ENCODE assay signal across 9 cellular contexts in genomic region chr10:102775973-102776669, GRCh38. TPM values are rescaled to one million over a fixed set of nuclear protein-coding genes. Genes with fewer than 3 reads are reported as not detected.
A peak's percentile ranks its signal among the peaks of the same experiment; 100 is the strongest.
DNase-seq lines count a peak whose midpoint lies in the region; ATAC-seq and TF ChIP-seq lines count a peak whose summit lies in the region.
"Had no signal": no experiment of that assay in that cellular context is flagged by ENCODE, and none has a peak within 500 bp of the region (broad histone marks: within the 10 kb centered on the region; RNA-seq: fewer than 3 reads in every experiment).

No MANE protein-coding gene starts in this region.

- no peak for ATAC-seq in HG03378 (IDR thresholded peaks at IDR 0.05; ENCODE audit: unreplicated experiment)
- no peak for ATAC-seq in HG03139 (IDR thresholded peaks at IDR 0.05; ENCODE audit: unreplicated experiment)

- H3K4me2 ChIP-seq in osteoblast (ENCODE audit: insufficient read depth, low read length), result peak overlapping the region; percentile 98

- peaks cover 71% of the 10 kb centered on the region for H3K4me1 Mint-ChIP-seq in activated naive CD8-positive, alpha-beta T cell treated with anti-CD3 and anti-CD28 coated beads for 36 hours

- H3K36me3 Mint-ChIP-seq in activated naive CD8-positive, alpha-beta T cell treated with anti-CD3 and anti-CD28 coated beads for 36 hours, result peaks cover 5% of the 10 kb centered on the region

- H3K4me3 ChIP-seq in Jurkat, Clone E6-1 (ENCODE audit: low read length), result peak overlapping the region; percentile 68
- peak overlapping the region; percentile 73 for H3K4me3 ChIP-seq in osteoblast (ENCODE audit: insufficient read depth, low read length)

- H3K9me3 Mint-ChIP-seq in activated naive CD8-positive, alpha-beta T cell treated with anti-CD3 and anti-CD28 coated beads for 36 hours, result no peaks in the 10 kb centered on the region
- H3K9me3 Mint-ChIP-seq: activated B cell treated with CpG ODN at 0.5 μM for 24 hours had no signal

- H3K27ac Mint-ChIP-seq in activated naive CD8-positive, alpha-beta T cell treated with anti-CD3 and anti-CD28 coated beads for 36 hours, result peak overlapping the region; percentile 46
- H3K27ac Mint-ChIP-seq: activated B cell treated with CpG ODN at 0.5 μM for 24 hours had no signal

- H3K27ac ChIP-seq in osteoblast (ENCODE audit: low read depth, low read length), result peak overlapping the region; percentile 99

- H3K27me3 Mint-ChIP-seq in activated naive CD8-positive, alpha-beta T cell treated with anti-CD3 and anti-CD28 coated beads for 36 hours, result no peaks in the 10 kb centered on the region
- H3K27me3 Mint-ChIP-seq: activated B cell treated with CpG ODN at 0.5 μM for 24 hours had no signal

- no peaks in the 10 kb centered on the region for H3K36me3 ChIP-seq in osteoblast (ENCODE audit: insufficient read depth, low read length)

- H4K20me1 ChIP-seq in osteoblast (ENCODE audit: insufficient read depth, low read length), result peaks cover 19% of the 10 kb centered on the region

- H3K27me3 ChIP-seq in osteoblast (ENCODE audit: insufficient read depth, low read length), result no peaks in the 10 kb centered on the region

- peaks cover 84% of the 10 kb centered on the region for H3K4me1 ChIP-seq in osteoblast (ENCODE audit: insufficient read depth, low read length)

- H3K4me3 Mint-ChIP-seq in activated naive CD8-positive, alpha-beta T cell treated with anti-CD3 and anti-CD28 coated beads for 36 hours, result peak overlapping the region; percentile 57
- H3K4me3 Mint-ChIP-seq: activated B cell treated with CpG ODN at 0.5 μM for 24 hours had no signal

- TF ChIP-seq CTCF in osteoblast (IDR thresholded peaks at IDR 0.05; ENCODE audit: extremely low read depth, low read depth, low read length) (no peak), GM10266 (IDR thresholded peaks at IDR 0.05; ENCODE audit: control insufficient read depth, insufficient read depth, low read depth, missing control alignments) (no peak)

- peaks cover 79% of the 10 kb centered on the region for H3K79me2 ChIP-seq in osteoblast (ENCODE audit: insufficient read depth, low read length)

- peak; percentile 82 for DNase-seq in Jurkat, Clone E6-1 (ENCODE audit: low read depth, low spot score)
- peak; percentile 34 for DNase-seq in activated naive CD8-positive, alpha-beta T cell treated with anti-CD3 and anti-CD28 coated beads for 36 hours
- DNase-seq in cardiac septum (ENCODE audit: low spot score) (peak; percentile 90), osteoblast (ENCODE audit: insufficient read length, low spot score, missing footprints) (peak; percentile 60), RKO (ENCODE audit: low spot score) (no peak), GM10266 (ENCODE audit: extremely low spot score) (no peak)
- DNase-seq: activated B cell treated with CpG ODN at 0.5 μM for 24 hours had no signal

- H2AFZ ChIP-seq in osteoblast (ENCODE audit: low read length), result no peak overlapping the region

- H3K9me3 ChIP-seq in osteoblast (ENCODE audit: low read depth, low read length), result no peaks in the 10 kb centered on the region

- intact Hi-C loops in cardiac septum (cut with DNase I), result loop anchor here (2.0 kb wide), 3 partner anchors 21 to 39 kb away; partner anchors contain the start of gene WBP1L

RNA-seq across cellular contexts. Expression of gene WBP1L, which starts 32.4 kb away (rescaled TPM):
- 11.6 TPM for polyA plus RNA-seq in Jurkat, Clone E6-1 (2012; ENCODE audit: insufficient read depth, insufficient read length)
- 10 to 100 TPM; 11.8 to 12.0 TPM for total RNA-seq in activated naive CD8-positive, alpha-beta T cell treated with anti-CD3 and anti-CD28 coated beads for 36 hours
- total RNA-seq in cardiac septum (19.2 TPM), osteoblast (76.4 and 85.5 TPM in 2 replicates)

Comparison
In these comparisons a context has a peak if more than half of its experiments do, and no peak if none do; other contexts are left out.
1. DNase-seq: peak in Jurkat, Clone E6-1 (single experiment), activated naive CD8-positive, alpha-beta T cell treated with anti-CD3 and anti-CD28 coated beads for 36 hours (single experiment), cardiac septum (single experiment) and osteoblast (single experiment); none in RKO (single experiment) and GM10266 (single experiment).